Comparison of ENCODE assay signal across 8 cellular contexts in genomic region chr1:113903496-113904291, GRCh38. TPM values are rescaled to one million over a fixed set of nuclear protein-coding genes. Genes with fewer than 3 reads are reported as not detected.
A peak's percentile ranks its signal among the peaks of the same experiment; 100 is the strongest.
DNase-seq lines count a peak whose midpoint lies in the region; ATAC-seq and TF ChIP-seq lines count a peak whose summit lies in the region.

No MANE protein-coding gene starts in this region.

- peaks cover 10% of the 10 kb centered on the region for H3K4me1 ChIP-seq in PC-9 (replicated peaks; ENCODE audit: insufficient read depth)
- peaks cover 10% of the 10 kb centered on the region for H3K4me1 ChIP-seq in colonic mucosa

- H2AFZ ChIP-seq in PC-9 = peak overlapping the region; percentile 95

- DNase-seq in NCI-H2171 treated with DMSO at 0.1 percent for 48 hours (lab: John Stamatoyannopoulos, UW) (peak; percentile 40), NCI-H2171 (lab: John Stamatoyannopoulos, UW) (no peak), PC-9 (no peak), colonic mucosa (peak; percentile 35)
- no peak for DNase-seq in natural killer cell treated with Interleukin-12 subunit alpha and Interleukin-12 subunit beta and Interleukin-15 and Interleukin-18, amount 100 ng/mL, for 72 hours (ENCODE audit: low spot score)

- H3K4me3 Mint-ChIP-seq in natural killer cell treated with Interleukin-12 subunit alpha and Interleukin-12 subunit beta and Interleukin-15 and Interleukin-18, amount 100 ng/mL, for 72 hours = peak overlapping the region; percentile 93

- peaks cover 27% of the 10 kb centered on the region for H3K36me3 Mint-ChIP-seq in natural killer cell treated with Interleukin-12 subunit alpha and Interleukin-12 subunit beta and Interleukin-15 and Interleukin-18, amount 100 ng/mL, for 72 hours

- H3K79me2 ChIP-seq in PC-9 (ENCODE audit: low read depth) = peaks cover 35% of the 10 kb centered on the region

- BruUV-seq in PC-9 (replicated peaks; lab: Mats Ljungman, UMichigan) = no TSS peak

- no peaks in the 10 kb centered on the region for H3K27me3 ChIP-seq in PC-9 (ENCODE audit: insufficient read depth, low read depth)
- no peaks in the 10 kb centered on the region for H3K27me3 ChIP-seq in colonic mucosa

- H4K20me1 ChIP-seq in PC-9 (ENCODE audit: insufficient read depth) = no peaks in the 10 kb centered on the region

- 0 out of 2 replicates have a peak, but pooled peaks cover 7% of the 10 kb centered on the region for H3K36me3 ChIP-seq in PC-9 (ENCODE audit: low read depth)
- H3K36me3 ChIP-seq in colonic mucosa = no peaks in the 10 kb centered on the region

- CTCF ChIA-PET in PC-9 (lab: Charles Lee) = interaction anchor here (0.6 to 1.4 kb wide), 3 partner anchors 75 to 145 kb away, joined by 3 to 14 read pairs (median 3); partner anchors contain the start of gene OLFML3

- H3K9me3 Mint-ChIP-seq in natural killer cell treated with Interleukin-12 subunit alpha and Interleukin-12 subunit beta and Interleukin-15 and Interleukin-18, amount 100 ng/mL, for 72 hours = no peaks in the 10 kb centered on the region

- peaks cover 46 to 51% of the 10 kb centered on the region in 2 donors for H3K4me1 Mint-ChIP-seq in natural killer cell treated with Interleukin-12 subunit alpha and Interleukin-12 subunit beta and Interleukin-15 and Interleukin-18, amount 100 ng/mL, for 72 hours (ENCODE audit: low read depth in 2 of 2)

- H3K4me3 ChIP-seq in PC-9 (peak overlapping the region; percentile 85), colonic mucosa (peak overlapping the region; percentile 58)

- peak overlapping the region; percentile 70 to 94 for H3K9ac ChIP-seq in colonic mucosa (ENCODE audit: low read depth in 2 of 2, low read length in 2 of 2)

- H3K9me3 ChIP-seq in PC-9 (ENCODE audit: insufficient read depth, low read depth) = no peaks in the 10 kb centered on the region
- no peaks in the 10 kb centered on the region for H3K9me3 ChIP-seq in colonic mucosa

- no peaks in the 10 kb centered on the region for H3K27me3 Mint-ChIP-seq in natural killer cell treated with Interleukin-12 subunit alpha and Interleukin-12 subunit beta and Interleukin-15 and Interleukin-18, amount 100 ng/mL, for 72 hours

- H3K27ac ChIP-seq in PC-9 (peak overlapping the region; percentile 65), colonic mucosa (peak overlapping the region; percentile 93)

- no peaks in the 10 kb centered on the region for H3K9me2 ChIP-seq in PC-9 (ENCODE audit: insufficient read depth)

- intact Hi-C loops in PC-9 (cut with micrococcal nuclease; ENCODE audit: unreplicated experiment) = no loop called here
- intact Hi-C loops in colonic mucosa (cut with DNase I) = loop anchor here (2.0 kb wide), 2 partner anchors 25 to 67 kb away; partner anchors contain the start of gene HIPK1

- TF ChIP-seq CTCF in PC-9 (conservative IDR thresholded peaks at IDR 0.05) = no peak
- TF ChIP-seq CTCF in colonic mucosa (IDR thresholded peaks at IDR 0.05) = no peak

- H3F3A ChIP-seq in PC-9 (ENCODE audit: insufficient read depth, low read depth) = peaks cover 10% of the 10 kb centered on the region

- no peak for ATAC-seq in natural killer cell treated with Interleukin-12 subunit alpha and Interleukin-12 subunit beta and Interleukin-15 and Interleukin-18, amount 100 ng/mL, for 72 hours
- no peak for ATAC-seq in GM18519 (IDR thresholded peaks at IDR 0.05; ENCODE audit: low FRiP score, unreplicated experiment)
- no peak for ATAC-seq in GM18505 (IDR thresholded peaks at IDR 0.05; ENCODE audit: unreplicated experiment)
- no peak for ATAC-seq in HG03565 (IDR thresholded peaks at IDR 0.05; ENCODE audit: unreplicated experiment)

- POLR2A ChIA-PET in PC-9 (lab: Charles Lee; ENCODE audit: unreplicated experiment) = interaction anchor here (1.0 kb wide), 1 partner anchor 27 kb away, joined by 3 read pairs; no protein-coding TSS in a partner anchor

- peak overlapping the region; percentile 84 for H3K4me2 ChIP-seq in PC-9

- TF ChIP-seq POLR2A in GM18505 (IDR thresholded peaks at IDR 0.05; ENCODE audit: borderline replicate concordance, extremely low read depth, insufficient read depth, insufficient read length) = no peak

- H3K27ac Mint-ChIP-seq in natural killer cell treated with Interleukin-12 subunit alpha and Interleukin-12 subunit beta and Interleukin-15 and Interleukin-18, amount 100 ng/mL, for 72 hours = peak overlapping the region; percentile 87 to 95

RNA-seq across cellular contexts. Expression of gene AP4B1, which starts 0.9 kb away (rescaled TPM):
- total RNA-seq in PC-9 (2021) (10.0 and 11.7 TPM in 2 replicates), colonic mucosa (10 to 100 TPM; 19.7 to 31.5 TPM)
- 10 to 100 TPM; 40.4 to 76.0 TPM for total RNA-seq in natural killer cell treated with Interleukin-12 subunit alpha and Interleukin-12 subunit beta and Interleukin-15 and Interleukin-18, amount 100 ng/mL, for 72 hours

RNA-seq across cellular contexts. Expression of gene DCLRE1B, which starts 1.4 kb away (rescaled TPM):
- 10.1 and 11.2 TPM in 2 replicates for total RNA-seq in PC-9 (2021)
- total RNA-seq in colonic mucosa = 1 to 10 TPM; 5.4 to 9.5 TPM
- 10 to 100 TPM; 12.6 to 22.0 TPM for total RNA-seq in natural killer cell treated with Interleukin-12 subunit alpha and Interleukin-12 subunit beta and Interleukin-15 and Interleukin-18, amount 100 ng/mL, for 72 hours

RNA-seq across cellular contexts. Expression of gene BCL2L15, which starts 16.3 kb away (rescaled TPM):
- 0.15 TPM in 1 of 2 replicates, not detected in the other for total RNA-seq in PC-9 (2021)
- 100 to 1,000 TPM; 116 to 191 TPM for total RNA-seq in colonic mucosa
- 1 to 10 TPM; 1.3 to 3.0 TPM for total RNA-seq in natural killer cell treated with Interleukin-12 subunit alpha and Interleukin-12 subunit beta and Interleukin-15 and Interleukin-18, amount 100 ng/mL, for 72 hours

RNA-seq across cellular contexts. Expression of gene HIPK1, which starts 25.4 kb away (rescaled TPM):
- total RNA-seq in PC-9 (2021) (20.0 and 26.3 TPM in 2 replicates), colonic mucosa (10 to 100 TPM; 61.2 to 91.2 TPM)
- total RNA-seq in natural killer cell treated with Interleukin-12 subunit alpha and Interleukin-12 subunit beta and Interleukin-15 and Interleukin-18, amount 100 ng/mL, for 72 hours = 100 to 1,000 TPM in 1 of 2 donors, 10 to 100 TPM in 1; 80.6 to 110 TPM

RNA-seq across cellular contexts. Expression of gene PTPN22, which starts 32.2 kb away (rescaled TPM):
- total RNA-seq in PC-9 (2021) = 0.11 TPM in 1 of 2 replicates, not detected in the other
- 1 to 10 TPM; 3.7 to 5.9 TPM for total RNA-seq in colonic mucosa
- total RNA-seq in natural killer cell treated with Interleukin-12 subunit alpha and Interleukin-12 subunit beta and Interleukin-15 and Interleukin-18, amount 100 ng/mL, for 72 hours = 10 to 100 TPM; 24.6 to 26.0 TPM

Comparison
In these comparisons a context has a peak if more than half of its experiments do, and no peak if none do; other contexts are left out.
1. DNase-seq: peak in NCI-H2171 treated with DMSO at 0.1 percent for 48 hours (single experiment) and colonic mucosa (single experiment); none in NCI-H2171 (single experiment), PC-9 (0 of 2) and natural killer cell treated with Interleukin-12 subunit alpha and Interleukin-12 subunit beta and Interleukin-15 and Interleukin-18, amount 100 ng/mL, for 72 hours (single experiment).
2. RNA of gene BCL2L15, which starts 16.3 kb away (total RNA-seq): 116 to 191 TPM in colonic mucosa; 1.3 to 3.0 TPM in natural killer cell treated with Interleukin-12 subunit alpha and Interleukin-12 subunit beta and Interleukin-15 and Interleukin-18, amount 100 ng/mL, for 72 hours and 0.15 TPM in PC-9; every median in the first group is over 10 times any median in the second.